In the genomic region with DNA sequence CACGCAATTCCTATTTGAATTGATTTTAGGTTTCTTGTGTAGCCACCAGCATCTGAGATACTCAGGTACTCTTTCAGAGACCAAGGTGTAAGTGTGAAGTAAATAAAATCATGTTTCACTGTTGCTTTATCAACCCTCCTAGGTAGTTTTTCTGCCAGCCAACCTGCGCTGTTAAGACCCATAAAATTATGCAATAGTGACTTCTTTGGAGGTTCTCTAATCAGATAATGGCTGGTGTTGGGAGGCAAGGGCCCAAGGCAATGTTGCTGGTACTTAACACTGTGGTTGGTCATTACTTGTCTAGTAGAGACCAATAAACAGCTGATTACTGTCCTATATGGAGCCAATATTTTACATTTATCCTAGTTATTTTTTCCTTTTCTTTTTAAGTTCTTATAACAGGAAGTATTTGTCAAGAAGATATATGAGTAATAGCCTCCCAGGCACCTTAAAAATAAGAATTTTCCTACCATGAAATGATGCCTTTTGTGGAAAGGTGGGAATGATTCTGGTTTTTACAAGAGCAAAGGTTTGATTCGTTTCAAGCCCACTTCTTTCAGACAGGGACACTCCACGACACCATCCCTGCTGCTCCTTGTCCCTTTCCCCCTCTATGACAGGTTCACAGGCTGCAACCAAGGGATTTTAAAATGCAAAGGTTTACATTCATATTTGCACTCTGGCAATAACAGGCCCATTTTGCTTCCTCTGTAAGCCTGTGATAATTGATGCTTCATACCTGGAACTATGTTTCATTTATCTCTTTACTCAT, we compare ENCODE assay signal across 11 cellular contexts.
"Had no signal": no experiment of that assay in that cellular context is flagged by ENCODE, and none has a peak within 500 bp of the region (broad histone marks: within the 10 kb centered on the region; RNA-seq: fewer than 3 reads in every experiment).

No MANE protein-coding gene starts in this region.

- DNase-seq: activated CD8-positive, alpha-beta memory T cell treated with anti-CD3 and anti-CD28 coated beads, Interleukin-2, amount 50 U/mL, for 4 hours; activated CD8-positive, alpha-beta T cell treated with anti-CD3 and anti-CD28 coated beads for 36 hours; effector CD4-positive, alpha-beta T cell; mucosa of descending colon; ovary; SIG-M5; SW 1271; thyroid gland had no signal

- H3K4me1 ChIP-seq: thyroid gland had no signal

- H3K27ac ChIP-seq: cardiac muscle cell, ovary, thyroid gland, VCaP had no signal

- H3K27me3 ChIP-seq: cardiac muscle cell, ovary, thyroid gland had no signal

- H3K36me3 ChIP-seq: cardiac muscle cell, ovary, thyroid gland had no signal

- H3K4me3 ChIP-seq: cardiac muscle cell, lung, mucosa of descending colon, thyroid gland had no signal

- H3K9me3 ChIP-seq: mucosa of descending colon, ovary, thyroid gland had no signal
